ENCODE assay signal across 11 cellular contexts in the genomic region with DNA sequence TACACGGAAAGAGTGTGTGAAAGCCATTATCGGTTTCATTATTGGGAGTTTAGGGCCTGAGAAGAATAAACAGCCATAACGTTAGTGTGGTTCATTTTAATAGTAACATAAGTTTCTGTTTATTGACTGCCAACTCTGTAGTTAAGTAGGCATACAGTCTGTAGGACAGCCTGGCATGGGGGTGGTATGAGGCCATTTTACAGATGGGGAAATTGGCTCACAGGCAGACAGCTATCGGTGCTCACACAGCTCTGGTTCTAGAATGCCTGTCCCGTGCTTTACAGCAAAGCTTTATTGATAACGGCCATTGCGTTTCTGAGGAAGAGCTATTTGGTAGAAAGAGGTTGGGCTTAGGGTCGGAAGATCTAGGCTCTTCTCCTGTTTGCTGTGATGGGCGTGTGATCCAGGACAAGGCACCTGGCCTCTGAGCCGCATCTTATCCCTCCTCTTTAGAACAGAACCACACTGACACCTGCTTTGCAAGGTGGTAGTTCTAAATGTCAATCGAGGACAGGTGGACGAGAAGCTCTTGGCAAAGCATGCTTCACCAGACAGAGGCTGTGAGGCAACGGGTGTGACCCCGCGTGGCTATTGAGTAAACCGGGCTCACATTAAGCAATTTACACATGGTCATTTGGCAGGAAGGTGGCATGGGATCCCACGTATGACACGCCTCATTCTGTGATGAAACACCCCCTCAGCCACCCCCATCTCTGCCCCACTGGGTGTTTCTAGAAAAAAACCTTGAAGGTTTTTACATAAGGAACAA. TPM values are rescaled to one million over a fixed set of nuclear protein-coding genes. Genes with fewer than 3 reads are reported as not detected.
A peak's percentile ranks its signal among the peaks of the same experiment; 100 is the strongest.
DNase-seq lines count a peak whose midpoint lies in the region; ATAC-seq and TF ChIP-seq lines count a peak whose summit lies in the region.
"Had no signal": no experiment of that assay in that cellular context is flagged by ENCODE, and none has a peak within 500 bp of the region (broad histone marks: within the 10 kb centered on the region; RNA-seq: fewer than 3 reads in every experiment).

No MANE protein-coding gene starts in this region.

- H3K4me3 ChIP-seq in heart right ventricle (no peak overlapping the region), esophagus (ENCODE audit: low read depth in 1 of 2, low read length in 2 of 2) (no peak overlapping the region), muscle layer of colon (ENCODE audit: low read depth in 1 of 2, low read length in 2 of 2) (no peak overlapping the region), urinary bladder (ENCODE audit: low read depth, low read length) (no peak overlapping the region)
- H3K4me3 ChIP-seq: adrenal gland had no signal

- ATAC-seq in heart right ventricle (peak in 1 of 8 donors; percentile 5), GM21528 (IDR thresholded peaks at IDR 0.05; ENCODE audit: low FRiP score, unreplicated experiment) (no peak)
- no peak for ATAC-seq in activated T-cell treated with anti-CD3 and anti-CD28 coated beads, Interleukin-2, amount 50 U/mL, for 72 hours (replicated peaks in 1 of 2)
- ATAC-seq: activated CD8-positive, alpha-beta T cell treated with anti-CD3 and anti-CD28 coated beads, Interleukin-2, amount 10 ng/mL, durations not matched to agents 7 days and 5 days had no signal

- H3K4me1 Mint-ChIP-seq in activated T-cell treated with anti-CD3 and anti-CD28 coated beads, Interleukin-2, amount 50 U/mL, for 72 hours (ENCODE audit: low read depth), result peaks cover under 1% of the 10 kb centered on the region

- peaks cover 31 to 61% of the 10 kb centered on the region in 2 donors for H3K36me3 Mint-ChIP-seq in activated T-cell treated with anti-CD3 and anti-CD28 coated beads, Interleukin-2, amount 50 U/mL, for 72 hours (ENCODE audit: insufficient read depth in 2 of 2)

- no peaks in the 10 kb centered on the region for H3K27me3 Mint-ChIP-seq in activated T-cell treated with anti-CD3 and anti-CD28 coated beads, Interleukin-2, amount 50 U/mL, for 72 hours (ENCODE audit: low read depth)

- TF ChIP-seq CTCF in heart right ventricle (IDR thresholded peaks at IDR 0.05), result no peak

- H3K36me3 ChIP-seq in heart right ventricle (peaks cover 11 to 95% (median 87%) of the 10 kb centered on the region in 9 donors), esophagus (ENCODE audit: control insufficient read depth in 2 of 2, insufficient read depth in 2 of 2, low read length in 1 of 2) (peaks cover 29 to 55% of the 10 kb centered on the region in 2 donors), muscle layer of colon (ENCODE audit: insufficient read depth, low read length) (peaks cover 70% of the 10 kb centered on the region), urinary bladder (ENCODE audit: insufficient read depth) (peaks cover 12% of the 10 kb centered on the region)

- WGBS in heart right ventricle, 2 donors, result 84% methylated on average over 18 of the region's 18 CpGs
- WGBS in esophagus, 2 donors, result 72 to 79% methylated on average over 18 of the region's 18 CpGs
- WGBS in urinary bladder, result 80% methylated on average over 18 of the region's 18 CpGs

- DNase-seq in heart right ventricle (no peak), cardiac septum (ENCODE audit: low spot score) (no peak), dermis blood vessel endothelial cell (no peak)
- DNase-seq in activated T-cell treated with anti-CD3 and anti-CD28 coated beads, Interleukin-2, amount 50 U/mL, for 72 hours, result no peak
- DNase-seq: activated CD8-positive, alpha-beta T cell treated with anti-CD3 and anti-CD28 coated beads, Interleukin-2, amount 10 ng/mL, durations not matched to agents 7 days and 5 days; NCI-H526 treated with DMSO at 0.1 percent for 48 hours had no signal

- H3K9me3 ChIP-seq in heart right ventricle, result no peaks in the 10 kb centered on the region
- H3K9me3 ChIP-seq in esophagus (ENCODE audit: control insufficient read depth in 2 of 2, insufficient read depth in 1 of 2, low read depth in 1 of 2, low read length in 1 of 2), result no peaks in the 10 kb centered on the region
- no peaks in the 10 kb centered on the region for H3K9me3 ChIP-seq in muscle layer of colon (ENCODE audit: low read length)
- H3K9me3 ChIP-seq: adrenal gland had no signal

- H3K27me3 ChIP-seq in heart right ventricle (no peaks in the 10 kb centered on the region), esophagus (ENCODE audit: control insufficient read depth in 1 of 2, insufficient read depth in 2 of 2, low read length in 2 of 2) (no peaks in the 10 kb centered on the region), muscle layer of colon (ENCODE audit: control insufficient read depth in 1 of 2, insufficient read depth in 2 of 2, low read length in 2 of 2) (no peaks in the 10 kb centered on the region)
- H3K27me3 ChIP-seq: adrenal gland had no signal

- intact Hi-C loops in heart right ventricle (cut with DNase I) (loop anchor here in 3 of 10 donors (5.0 kb wide), 2 partner anchors 87 to 167 kb away; no protein-coding TSS in a partner anchor), cardiac septum (cut with DNase I) (no loop called here)

- H3K9me3 Mint-ChIP-seq in activated T-cell treated with anti-CD3 and anti-CD28 coated beads, Interleukin-2, amount 50 U/mL, for 72 hours, result no peaks in the 10 kb centered on the region

- H3K4me1 ChIP-seq in heart right ventricle, result peaks cover 0 to 81% (median 43%) of the 10 kb centered on the region in 9 donors
- peaks cover 0 to 22% of the 10 kb centered on the region in 2 donors for H3K4me1 ChIP-seq in esophagus (ENCODE audit: control insufficient read depth in 2 of 2, insufficient read depth in 2 of 2, low read length in 1 of 2)
- peaks cover 46% of the 10 kb centered on the region for H3K4me1 ChIP-seq in muscle layer of colon (ENCODE audit: insufficient read depth, low read length)
- H3K4me1 ChIP-seq in urinary bladder (ENCODE audit: insufficient read depth), result no peaks in the 10 kb centered on the region

- no peak overlapping the region for H3K27ac Mint-ChIP-seq in activated T-cell treated with anti-CD3 and anti-CD28 coated beads, Interleukin-2, amount 50 U/mL, for 72 hours
- H3K27ac Mint-ChIP-seq: activated CD8-positive, alpha-beta T cell treated with anti-CD3 and anti-CD28 coated beads, Interleukin-2, amount 10 ng/mL, durations not matched to agents 7 days and 5 days had no signal

- H3K4me3 Mint-ChIP-seq in activated T-cell treated with anti-CD3 and anti-CD28 coated beads, Interleukin-2, amount 50 U/mL, for 72 hours, result no peak overlapping the region
- H3K4me3 Mint-ChIP-seq: activated CD8-positive, alpha-beta T cell treated with anti-CD3 and anti-CD28 coated beads, Interleukin-2, amount 10 ng/mL, durations not matched to agents 7 days and 5 days had no signal

- H3K9ac ChIP-seq in muscle layer of colon (ENCODE audit: low read length), result no peak overlapping the region

- peak overlapping the region in 8 of 10 donors; percentile 29 to 87 (median 62) for H3K27ac ChIP-seq in heart right ventricle
- peak overlapping the region; percentile 86 to 90 for H3K27ac ChIP-seq in esophagus (ENCODE audit: low read depth in 2 of 2, low read length in 1 of 2)
- peak overlapping the region; percentile 13 for H3K27ac ChIP-seq in muscle layer of colon (ENCODE audit: low read depth, low read length)
- H3K27ac ChIP-seq in urinary bladder (ENCODE audit: low read depth), result peak overlapping the region; percentile 71

RNA-seq across cellular contexts. Expression of a gene that starts 14.9 kb away (rescaled TPM):
- total RNA-seq in heart right ventricle, result 10 to 100 TPM; 27.5 to 81.5 (median 46.5) TPM
- 10 to 100 TPM; 26.2 to 33.9 TPM for polyA plus RNA-seq in heart right ventricle
- total RNA-seq in cardiac septum, result 36.4 TPM
- polyA plus RNA-seq in esophagus, result 10 to 100 TPM; 33.6 to 53.3 TPM
- total RNA-seq in urinary bladder, result 91.7 TPM
- polyA plus RNA-seq in urinary bladder, result 113 TPM
- 100 to 1,000 TPM; 122 to 134 TPM for total RNA-seq in activated T-cell treated with anti-CD3 and anti-CD28 coated beads, Interleukin-2, amount 50 U/mL, for 72 hours
- 26.2 and 30.1 TPM in 2 replicates for total RNA-seq in dermis blood vessel endothelial cell

Comparison
In these comparisons a context has a peak if more than half of its experiments do, and no peak if none do; other contexts are left out.
1. H3K27ac ChIP-seq: peak in every context shown above with its lines; median percentile 88 in esophagus; 71 in urinary bladder; 62 in heart right ventricle; 13 in muscle layer of colon.